Comparison of ENCODE assay signal across 1 cellular context in the genomic region with DNA sequence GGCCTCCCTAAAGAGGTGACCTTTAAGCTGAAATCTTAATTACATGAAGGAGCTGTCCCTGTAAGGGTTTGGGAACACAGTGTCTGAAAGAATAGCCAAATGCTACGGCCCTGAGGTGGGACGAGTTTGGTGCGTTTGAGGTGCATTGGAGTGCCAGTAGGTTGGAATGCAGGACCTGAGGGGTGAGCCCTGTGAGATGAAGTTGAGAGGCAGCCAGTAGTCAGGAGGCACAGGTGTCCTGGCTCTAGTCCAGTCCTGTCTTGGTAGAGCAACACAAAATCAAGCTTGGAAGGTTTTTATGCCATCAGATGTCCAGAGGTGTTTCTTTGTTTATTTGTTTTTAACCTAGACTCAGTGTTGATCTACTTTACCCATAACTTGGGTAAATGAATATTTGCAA.
TF ChIP-seq lines count a peak whose summit lies in the region.

No MANE protein-coding gene starts in this region.

TF ChIP-seq in H1, 55 proteins besides CTCF, POLR2A, EP300 and RAD21:
- TF ChIP-seq, protein P1, sequence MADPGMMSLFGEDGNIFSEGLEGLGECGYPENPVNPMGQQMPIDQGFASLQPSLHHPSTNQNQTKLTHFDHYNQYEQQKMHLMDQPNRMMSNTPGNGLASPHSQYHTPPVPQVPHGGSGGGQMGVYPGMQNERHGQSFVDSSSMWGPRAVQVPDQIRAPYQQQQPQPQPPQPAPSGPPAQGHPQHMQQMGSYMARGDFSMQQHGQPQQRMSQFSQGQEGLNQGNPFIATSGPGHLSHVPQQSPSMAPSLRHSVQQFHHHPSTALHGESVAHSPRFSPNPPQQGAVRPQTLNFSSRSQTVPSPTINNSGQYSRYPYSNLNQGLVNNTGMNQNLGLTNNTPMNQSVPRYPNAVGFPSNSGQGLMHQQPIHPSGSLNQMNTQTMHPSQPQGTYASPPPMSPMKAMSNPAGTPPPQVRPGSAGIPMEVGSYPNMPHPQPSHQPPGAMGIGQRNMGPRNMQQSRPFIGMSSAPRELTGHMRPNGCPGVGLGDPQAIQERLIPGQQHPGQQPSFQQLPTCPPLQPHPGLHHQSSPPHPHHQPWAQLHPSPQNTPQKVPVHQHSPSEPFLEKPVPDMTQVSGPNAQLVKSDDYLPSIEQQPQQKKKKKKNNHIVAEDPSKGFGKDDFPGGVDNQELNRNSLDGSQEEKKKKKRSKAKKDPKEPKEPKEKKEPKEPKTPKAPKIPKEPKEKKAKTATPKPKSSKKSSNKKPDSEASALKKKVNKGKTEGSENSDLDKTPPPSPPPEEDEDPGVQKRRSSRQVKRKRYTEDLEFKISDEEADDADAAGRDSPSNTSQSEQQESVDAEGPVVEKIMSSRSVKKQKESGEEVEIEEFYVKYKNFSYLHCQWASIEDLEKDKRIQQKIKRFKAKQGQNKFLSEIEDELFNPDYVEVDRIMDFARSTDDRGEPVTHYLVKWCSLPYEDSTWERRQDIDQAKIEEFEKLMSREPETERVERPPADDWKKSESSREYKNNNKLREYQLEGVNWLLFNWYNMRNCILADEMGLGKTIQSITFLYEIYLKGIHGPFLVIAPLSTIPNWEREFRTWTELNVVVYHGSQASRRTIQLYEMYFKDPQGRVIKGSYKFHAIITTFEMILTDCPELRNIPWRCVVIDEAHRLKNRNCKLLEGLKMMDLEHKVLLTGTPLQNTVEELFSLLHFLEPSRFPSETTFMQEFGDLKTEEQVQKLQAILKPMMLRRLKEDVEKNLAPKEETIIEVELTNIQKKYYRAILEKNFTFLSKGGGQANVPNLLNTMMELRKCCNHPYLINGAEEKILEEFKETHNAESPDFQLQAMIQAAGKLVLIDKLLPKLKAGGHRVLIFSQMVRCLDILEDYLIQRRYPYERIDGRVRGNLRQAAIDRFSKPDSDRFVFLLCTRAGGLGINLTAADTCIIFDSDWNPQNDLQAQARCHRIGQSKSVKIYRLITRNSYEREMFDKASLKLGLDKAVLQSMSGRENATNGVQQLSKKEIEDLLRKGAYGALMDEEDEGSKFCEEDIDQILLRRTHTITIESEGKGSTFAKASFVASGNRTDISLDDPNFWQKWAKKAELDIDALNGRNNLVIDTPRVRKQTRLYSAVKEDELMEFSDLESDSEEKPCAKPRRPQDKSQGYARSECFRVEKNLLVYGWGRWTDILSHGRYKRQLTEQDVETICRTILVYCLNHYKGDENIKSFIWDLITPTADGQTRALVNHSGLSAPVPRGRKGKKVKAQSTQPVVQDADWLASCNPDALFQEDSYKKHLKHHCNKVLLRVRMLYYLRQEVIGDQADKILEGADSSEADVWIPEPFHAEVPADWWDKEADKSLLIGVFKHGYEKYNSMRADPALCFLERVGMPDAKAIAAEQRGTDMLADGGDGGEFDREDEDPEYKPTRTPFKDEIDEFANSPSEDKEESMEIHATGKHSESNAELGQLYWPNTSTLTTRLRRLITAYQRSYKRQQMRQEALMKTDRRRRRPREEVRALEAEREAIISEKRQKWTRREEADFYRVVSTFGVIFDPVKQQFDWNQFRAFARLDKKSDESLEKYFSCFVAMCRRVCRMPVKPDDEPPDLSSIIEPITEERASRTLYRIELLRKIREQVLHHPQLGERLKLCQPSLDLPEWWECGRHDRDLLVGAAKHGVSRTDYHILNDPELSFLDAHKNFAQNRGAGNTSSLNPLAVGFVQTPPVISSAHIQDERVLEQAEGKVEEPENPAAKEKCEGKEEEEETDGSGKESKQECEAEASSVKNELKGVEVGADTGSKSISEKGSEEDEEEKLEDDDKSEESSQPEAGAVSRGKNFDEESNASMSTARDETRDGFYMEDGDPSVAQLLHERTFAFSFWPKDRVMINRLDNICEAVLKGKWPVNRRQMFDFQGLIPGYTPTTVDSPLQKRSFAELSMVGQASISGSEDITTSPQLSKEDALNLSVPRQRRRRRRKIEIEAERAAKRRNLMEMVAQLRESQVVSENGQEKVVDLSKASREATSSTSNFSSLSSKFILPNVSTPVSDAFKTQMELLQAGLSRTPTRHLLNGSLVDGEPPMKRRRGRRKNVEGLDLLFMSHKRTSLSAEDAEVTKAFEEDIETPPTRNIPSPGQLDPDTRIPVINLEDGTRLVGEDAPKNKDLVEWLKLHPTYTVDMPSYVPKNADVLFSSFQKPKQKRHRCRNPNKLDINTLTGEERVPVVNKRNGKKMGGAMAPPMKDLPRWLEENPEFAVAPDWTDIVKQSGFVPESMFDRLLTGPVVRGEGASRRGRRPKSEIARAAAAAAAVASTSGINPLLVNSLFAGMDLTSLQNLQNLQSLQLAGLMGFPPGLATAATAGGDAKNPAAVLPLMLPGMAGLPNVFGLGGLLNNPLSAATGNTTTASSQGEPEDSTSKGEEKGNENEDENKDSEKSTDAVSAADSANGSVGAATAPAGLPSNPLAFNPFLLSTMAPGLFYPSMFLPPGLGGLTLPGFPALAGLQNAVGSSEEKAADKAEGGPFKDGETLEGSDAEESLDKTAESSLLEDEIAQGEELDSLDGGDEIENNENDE (IDR thresholded peaks at IDR 0.05; ENCODE audit: insufficient replicate concordance, low read length): no peak
- no peak for TF ChIP-seq CREB1 (IDR thresholded peaks at IDR 0.05)
